Comparison of ENCODE assay signal across 12 cellular contexts in genomic region chr4:68505452-68505851, GRCh38. TPM values are rescaled to one million over a fixed set of nuclear protein-coding genes. Genes with fewer than 3 reads are reported as not detected.
"Had no signal": no experiment of that assay in that cellular context is flagged by ENCODE, and none has a peak within 500 bp of the region (broad histone marks: within the 10 kb centered on the region; RNA-seq: fewer than 3 reads in every experiment).

No MANE protein-coding gene starts in this region.

RNA-seq across cellular contexts. Expression of gene TMPRSS11E, which starts 58.2 kb away (rescaled TPM):
- total RNA-seq: activated CD4-positive, alpha-beta T cell treated with anti-CD3 and anti-CD28 coated beads, Interleukin-2, amount 10 ng/mL, durations not matched to agents 7 days and 5 days; colonic mucosa; dorsolateral prefrontal cortex; endothelial cell of umbilical vein; frontal cortex; kidney epithelial cell; left lobe of liver; lower lobe of right lung; mucosa of descending colon; pulmonary artery endothelial cell; right cardiac atrium; thoracic aorta had no signal
